Comparison of ENCODE assay signal across 1 cellular context in the genomic region with DNA sequence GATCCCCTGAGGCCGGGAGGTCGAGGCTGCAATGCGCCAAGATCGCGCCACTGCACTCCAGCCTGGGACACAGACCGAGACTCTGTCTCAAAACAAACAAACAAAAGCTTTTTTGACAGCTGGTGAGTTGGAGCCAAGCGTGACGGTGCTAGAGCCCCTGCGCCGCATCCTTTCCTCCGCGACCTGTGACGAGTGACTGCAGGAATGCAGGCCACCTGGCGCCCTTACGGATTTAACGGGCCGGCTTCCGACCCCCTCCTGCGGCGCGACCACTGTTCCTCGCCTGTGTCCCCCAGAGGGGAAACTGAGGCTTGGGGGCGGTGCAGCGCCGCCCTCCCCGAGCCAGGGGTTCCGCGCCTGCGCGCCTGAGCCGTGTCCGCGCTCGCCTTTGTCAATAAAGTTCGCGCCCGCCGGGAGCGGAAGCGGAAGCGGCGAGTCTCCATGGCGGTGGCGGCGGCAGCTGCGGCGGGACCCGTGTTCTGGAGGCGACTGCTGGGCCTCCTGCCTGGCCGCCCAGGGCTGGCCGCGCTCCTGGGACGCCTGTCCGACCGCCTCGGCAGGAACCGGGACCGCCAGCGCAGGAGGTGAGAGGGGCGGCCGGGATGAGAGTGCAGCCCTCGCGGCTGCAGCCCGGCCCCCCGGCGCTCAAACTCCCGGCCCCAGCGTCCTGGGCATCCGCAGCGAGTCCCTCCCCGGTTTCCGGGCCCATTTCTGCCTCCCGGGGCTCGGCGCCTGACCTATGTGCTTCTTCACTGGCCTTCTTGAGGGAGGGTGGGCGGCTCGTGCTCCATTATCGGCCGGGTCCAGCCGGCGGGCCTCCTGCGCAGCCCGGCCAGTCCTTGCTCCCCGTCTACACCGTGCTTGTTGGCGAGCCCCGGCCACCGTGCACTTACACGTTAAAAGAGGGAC.
TF ChIP-seq lines count a peak whose summit lies in the region.

A gene with protein sequence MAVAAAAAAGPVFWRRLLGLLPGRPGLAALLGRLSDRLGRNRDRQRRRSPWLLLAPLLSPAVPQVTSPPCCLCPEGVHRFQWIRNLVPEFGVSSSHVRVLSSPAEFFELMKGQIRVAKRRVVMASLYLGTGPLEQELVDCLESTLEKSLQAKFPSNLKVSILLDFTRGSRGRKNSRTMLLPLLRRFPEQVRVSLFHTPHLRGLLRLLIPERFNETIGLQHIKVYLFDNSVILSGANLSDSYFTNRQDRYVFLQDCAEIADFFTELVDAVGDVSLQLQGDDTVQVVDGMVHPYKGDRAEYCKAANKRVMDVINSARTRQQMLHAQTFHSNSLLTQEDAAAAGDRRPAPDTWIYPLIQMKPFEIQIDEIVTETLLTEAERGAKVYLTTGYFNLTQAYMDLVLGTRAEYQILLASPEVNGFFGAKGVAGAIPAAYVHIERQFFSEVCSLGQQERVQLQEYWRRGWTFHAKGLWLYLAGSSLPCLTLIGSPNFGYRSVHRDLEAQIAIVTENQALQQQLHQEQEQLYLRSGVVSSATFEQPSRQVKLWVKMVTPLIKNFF (plus strand): TSS at position 425 of the 909 bp plus-strand sequence. CDS start 17 bp downstream, at position 442.

TF ChIP-seq in K562, 482 proteins besides CTCF, POLR2A, EP300 and RAD21 (continued from another document and continues in another):
- TF ChIP-seq SNRNP70 (optimal IDR thresholded peaks at IDR 0.05; ENCODE audit: low read depth, low read length) (no peak), E2F3 (CRISPR knock-in tag; IDR thresholded peaks at IDR 0.05) (0 out of 2 replicates have a peak, but pooled peaks have one; percentile 24), FIP1L1 (IDR thresholded peaks at IDR 0.05; ENCODE audit: low read depth, low read length, poor library complexity, severe bottlenecking) (peak; percentile 91), SMC3 (conservative IDR thresholded peaks at IDR 0.05; ENCODE audit: insufficient read depth, low read depth, low read length) (no peak), SETDB1 (IDR thresholded peaks at IDR 0.05; ENCODE audit: low read length) (no peak), CREB1 (IDR thresholded peaks at IDR 0.05) (peak; percentile 41; the same call in 1 of the 2 replicates), CREB1 (CRISPR knock-in tag; IDR thresholded peaks at IDR 0.05) (peak; percentile 80), ZNF217 (CRISPR knock-in tag; IDR thresholded peaks at IDR 0.05) (no peak), SAFB (IDR thresholded peaks at IDR 0.05; ENCODE audit: borderline replicate concordance, low read depth, low read length) (no peak), ZNF174 (CRISPR knock-in tag; IDR thresholded peaks at IDR 0.05) (no peak), C11orf30 (IDR thresholded peaks at IDR 0.05; ENCODE audit: low read depth) (peak; percentile 96), ZNF121 (CRISPR knock-in tag; conservative IDR thresholded peaks at IDR 0.05) (no peak), HNRNPK (IDR thresholded peaks at IDR 0.05; ENCODE audit: low read depth, low read length, poor library complexity, severe bottlenecking) (no peak), TAF7 (tag; IDR thresholded peaks at IDR 0.05) (no peak), TGIF2 (CRISPR knock-in tag; IDR thresholded peaks at IDR 0.05) (peak; percentile 51; the same call in 1 of the 2 replicates), GABPB1 (CRISPR knock-in tag; IDR thresholded peaks at IDR 0.05) (peak; percentile 97), MYBL2 (IDR thresholded peaks at IDR 0.05; ENCODE audit: low read depth) (no peak), MYBL2 (CRISPR knock-in tag; IDR thresholded peaks at IDR 0.05; ENCODE audit: borderline replicate concordance) (no peak), ZNF232 (CRISPR knock-in tag; IDR thresholded peaks at IDR 0.05) (peak; percentile 45; the same call in 1 of the 2 replicates), XRCC5 (IDR thresholded peaks at IDR 0.05; ENCODE audit: low read depth, low read length) (0 out of 2 replicates have a peak, but pooled peaks have one; percentile 30), SRF (CRISPR knock-in tag; IDR thresholded peaks at IDR 0.05) (0 out of 4 replicates have a peak, but pooled peaks of 1 of the 2 experiments have one; percentile 17), STAT5A (IDR thresholded peaks at IDR 0.05; ENCODE audit: borderline replicate concordance, low read length) (no peak), PHTF2 (CRISPR knock-in tag; IDR thresholded peaks at IDR 0.05) (no peak), ZEB2 (IDR thresholded peaks at IDR 0.05) (no peak), SIN3A (IDR thresholded peaks at IDR 0.05; ENCODE audit: borderline replicate concordance in 2 of 2, control insufficient read depth in 1 of 2, low read depth in 2 of 2, low read length in 2 of 2) (peak; percentile 97; a peak in 3 of 4 replicates), NR2C2 (CRISPR knock-in tag; IDR thresholded peaks at IDR 0.05) (no peak), NR2C2 (tag; IDR thresholded peaks at IDR 0.05) (peak; percentile 42; the same call in 1 of the 2 replicates), GATAD2B (IDR thresholded peaks at IDR 0.05; ENCODE audit: borderline replicate concordance) (peak; percentile 65; the same call in 1 of the 2 replicates), KLF1 (tag; IDR thresholded peaks at IDR 0.05) (peak; percentile 68; the same call in 1 of the 2 replicates), ZNF384 (IDR thresholded peaks at IDR 0.05; ENCODE audit: low read depth, low read length) (peak; percentile 86), ARID1B (IDR thresholded peaks at IDR 0.05) (no peak), U2AF1 (optimal IDR thresholded peaks at IDR 0.05; ENCODE audit: low read depth, low read length) (no peak), ZNF143 (CRISPR knock-in tag; IDR thresholded peaks at IDR 0.05) (peak; percentile 15; the same call in 1 of the 2 replicates), NEUROD1 (IDR thresholded peaks at IDR 0.05; ENCODE audit: borderline replicate concordance, low read depth, low read length, partially characterized antibody) (no peak), ZNF212 (CRISPR knock-in tag; IDR thresholded peaks at IDR 0.05) (no peak), ZNF445 (CRISPR knock-in tag; IDR thresholded peaks at IDR 0.05; ENCODE audit: low read depth) (no peak), ZNF175 (CRISPR knock-in tag; IDR thresholded peaks at IDR 0.05; ENCODE audit: low read depth) (no peak; the same call in 1 of the 2 replicates), MYNN (IDR thresholded peaks at IDR 0.05) (no peak), MYNN (CRISPR knock-in tag; IDR thresholded peaks at IDR 0.05) (no peak)
- TF ChIP-seq, protein P1, sequence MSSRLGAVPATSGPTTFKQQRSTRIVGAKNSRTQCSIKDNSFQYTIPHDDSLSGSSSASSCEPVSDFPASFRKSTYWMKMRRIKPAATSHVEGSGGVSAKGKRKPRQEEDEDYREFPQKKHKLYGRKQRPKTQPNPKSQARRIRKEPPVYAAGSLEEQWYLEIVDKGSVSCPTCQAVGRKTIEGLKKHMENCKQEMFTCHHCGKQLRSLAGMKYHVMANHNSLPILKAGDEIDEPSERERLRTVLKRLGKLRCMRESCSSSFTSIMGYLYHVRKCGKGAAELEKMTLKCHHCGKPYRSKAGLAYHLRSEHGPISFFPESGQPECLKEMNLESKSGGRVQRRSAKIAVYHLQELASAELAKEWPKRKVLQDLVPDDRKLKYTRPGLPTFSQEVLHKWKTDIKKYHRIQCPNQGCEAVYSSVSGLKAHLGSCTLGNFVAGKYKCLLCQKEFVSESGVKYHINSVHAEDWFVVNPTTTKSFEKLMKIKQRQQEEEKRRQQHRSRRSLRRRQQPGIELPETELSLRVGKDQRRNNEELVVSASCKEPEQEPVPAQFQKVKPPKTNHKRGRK (tag; IDR thresholded peaks at IDR 0.05): no peak
- TF ChIP-seq, protein P2, sequence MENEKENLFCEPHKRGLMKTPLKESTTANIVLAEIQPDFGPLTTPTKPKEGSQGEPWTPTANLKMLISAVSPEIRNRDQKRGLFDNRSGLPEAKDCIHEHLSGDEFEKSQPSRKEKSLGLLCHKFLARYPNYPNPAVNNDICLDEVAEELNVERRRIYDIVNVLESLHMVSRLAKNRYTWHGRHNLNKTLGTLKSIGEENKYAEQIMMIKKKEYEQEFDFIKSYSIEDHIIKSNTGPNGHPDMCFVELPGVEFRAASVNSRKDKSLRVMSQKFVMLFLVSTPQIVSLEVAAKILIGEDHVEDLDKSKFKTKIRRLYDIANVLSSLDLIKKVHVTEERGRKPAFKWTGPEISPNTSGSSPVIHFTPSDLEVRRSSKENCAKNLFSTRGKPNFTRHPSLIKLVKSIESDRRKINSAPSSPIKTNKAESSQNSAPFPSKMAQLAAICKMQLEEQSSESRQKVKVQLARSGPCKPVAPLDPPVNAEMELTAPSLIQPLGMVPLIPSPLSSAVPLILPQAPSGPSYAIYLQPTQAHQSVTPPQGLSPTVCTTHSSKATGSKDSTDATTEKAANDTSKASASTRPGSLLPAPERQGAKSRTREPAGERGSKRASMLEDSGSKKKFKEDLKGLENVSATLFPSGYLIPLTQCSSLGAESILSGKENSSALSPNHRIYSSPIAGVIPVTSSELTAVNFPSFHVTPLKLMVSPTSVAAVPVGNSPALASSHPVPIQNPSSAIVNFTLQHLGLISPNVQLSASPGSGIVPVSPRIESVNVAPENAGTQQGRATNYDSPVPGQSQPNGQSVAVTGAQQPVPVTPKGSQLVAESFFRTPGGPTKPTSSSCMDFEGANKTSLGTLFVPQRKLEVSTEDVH (IDR thresholded peaks at IDR 0.05; ENCODE audit: low read depth, partially characterized antibody): peak; percentile 97
- TF ChIP-seq, protein P3, sequence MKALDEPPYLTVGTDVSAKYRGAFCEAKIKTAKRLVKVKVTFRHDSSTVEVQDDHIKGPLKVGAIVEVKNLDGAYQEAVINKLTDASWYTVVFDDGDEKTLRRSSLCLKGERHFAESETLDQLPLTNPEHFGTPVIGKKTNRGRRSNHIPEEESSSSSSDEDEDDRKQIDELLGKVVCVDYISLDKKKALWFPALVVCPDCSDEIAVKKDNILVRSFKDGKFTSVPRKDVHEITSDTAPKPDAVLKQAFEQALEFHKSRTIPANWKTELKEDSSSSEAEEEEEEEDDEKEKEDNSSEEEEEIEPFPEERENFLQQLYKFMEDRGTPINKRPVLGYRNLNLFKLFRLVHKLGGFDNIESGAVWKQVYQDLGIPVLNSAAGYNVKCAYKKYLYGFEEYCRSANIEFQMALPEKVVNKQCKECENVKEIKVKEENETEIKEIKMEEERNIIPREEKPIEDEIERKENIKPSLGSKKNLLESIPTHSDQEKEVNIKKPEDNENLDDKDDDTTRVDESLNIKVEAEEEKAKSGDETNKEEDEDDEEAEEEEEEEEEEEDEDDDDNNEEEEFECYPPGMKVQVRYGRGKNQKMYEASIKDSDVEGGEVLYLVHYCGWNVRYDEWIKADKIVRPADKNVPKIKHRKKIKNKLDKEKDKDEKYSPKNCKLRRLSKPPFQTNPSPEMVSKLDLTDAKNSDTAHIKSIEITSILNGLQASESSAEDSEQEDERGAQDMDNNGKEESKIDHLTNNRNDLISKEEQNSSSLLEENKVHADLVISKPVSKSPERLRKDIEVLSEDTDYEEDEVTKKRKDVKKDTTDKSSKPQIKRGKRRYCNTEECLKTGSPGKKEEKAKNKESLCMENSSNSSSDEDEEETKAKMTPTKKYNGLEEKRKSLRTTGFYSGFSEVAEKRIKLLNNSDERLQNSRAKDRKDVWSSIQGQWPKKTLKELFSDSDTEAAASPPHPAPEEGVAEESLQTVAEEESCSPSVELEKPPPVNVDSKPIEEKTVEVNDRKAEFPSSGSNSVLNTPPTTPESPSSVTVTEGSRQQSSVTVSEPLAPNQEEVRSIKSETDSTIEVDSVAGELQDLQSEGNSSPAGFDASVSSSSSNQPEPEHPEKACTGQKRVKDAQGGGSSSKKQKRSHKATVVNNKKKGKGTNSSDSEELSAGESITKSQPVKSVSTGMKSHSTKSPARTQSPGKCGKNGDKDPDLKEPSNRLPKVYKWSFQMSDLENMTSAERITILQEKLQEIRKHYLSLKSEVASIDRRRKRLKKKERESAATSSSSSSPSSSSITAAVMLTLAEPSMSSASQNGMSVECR (CRISPR knock-in tag; IDR thresholded peaks at IDR 0.05): peak; percentile 98
- TF ChIP-seq, protein P4, sequence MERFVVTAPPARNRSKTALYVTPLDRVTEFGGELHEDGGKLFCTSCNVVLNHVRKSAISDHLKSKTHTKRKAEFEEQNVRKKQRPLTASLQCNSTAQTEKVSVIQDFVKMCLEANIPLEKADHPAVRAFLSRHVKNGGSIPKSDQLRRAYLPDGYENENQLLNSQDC (CRISPR knock-in tag; IDR thresholded peaks at IDR 0.05): peak; percentile 95; the same call in 1 of the 2 replicates
- TF ChIP-seq, protein P5, sequence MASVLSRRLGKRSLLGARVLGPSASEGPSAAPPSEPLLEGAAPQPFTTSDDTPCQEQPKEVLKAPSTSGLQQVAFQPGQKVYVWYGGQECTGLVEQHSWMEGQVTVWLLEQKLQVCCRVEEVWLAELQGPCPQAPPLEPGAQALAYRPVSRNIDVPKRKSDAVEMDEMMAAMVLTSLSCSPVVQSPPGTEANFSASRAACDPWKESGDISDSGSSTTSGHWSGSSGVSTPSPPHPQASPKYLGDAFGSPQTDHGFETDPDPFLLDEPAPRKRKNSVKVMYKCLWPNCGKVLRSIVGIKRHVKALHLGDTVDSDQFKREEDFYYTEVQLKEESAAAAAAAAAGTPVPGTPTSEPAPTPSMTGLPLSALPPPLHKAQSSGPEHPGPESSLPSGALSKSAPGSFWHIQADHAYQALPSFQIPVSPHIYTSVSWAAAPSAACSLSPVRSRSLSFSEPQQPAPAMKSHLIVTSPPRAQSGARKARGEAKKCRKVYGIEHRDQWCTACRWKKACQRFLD (CRISPR knock-in tag; IDR thresholded peaks at IDR 0.05): peak; percentile 83
- TF ChIP-seq, protein P6, sequence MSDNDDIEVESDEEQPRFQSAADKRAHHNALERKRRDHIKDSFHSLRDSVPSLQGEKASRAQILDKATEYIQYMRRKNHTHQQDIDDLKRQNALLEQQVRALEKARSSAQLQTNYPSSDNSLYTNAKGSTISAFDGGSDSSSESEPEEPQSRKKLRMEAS (CRISPR knock-in tag; IDR thresholded peaks at IDR 0.05): peak; percentile 80
- TF ChIP-seq, protein P7, sequence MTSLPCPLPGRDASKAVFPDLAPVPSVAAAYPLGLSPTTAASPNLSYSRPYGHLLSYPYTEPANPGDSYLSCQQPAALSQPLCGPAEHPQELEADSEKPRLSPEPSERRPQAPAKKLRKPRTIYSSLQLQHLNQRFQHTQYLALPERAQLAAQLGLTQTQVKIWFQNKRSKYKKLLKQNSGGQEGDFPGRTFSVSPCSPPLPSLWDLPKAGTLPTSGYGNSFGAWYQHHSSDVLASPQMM (CRISPR knock-in tag; IDR thresholded peaks at IDR 0.05): no peak
- TF ChIP-seq, protein P8, sequence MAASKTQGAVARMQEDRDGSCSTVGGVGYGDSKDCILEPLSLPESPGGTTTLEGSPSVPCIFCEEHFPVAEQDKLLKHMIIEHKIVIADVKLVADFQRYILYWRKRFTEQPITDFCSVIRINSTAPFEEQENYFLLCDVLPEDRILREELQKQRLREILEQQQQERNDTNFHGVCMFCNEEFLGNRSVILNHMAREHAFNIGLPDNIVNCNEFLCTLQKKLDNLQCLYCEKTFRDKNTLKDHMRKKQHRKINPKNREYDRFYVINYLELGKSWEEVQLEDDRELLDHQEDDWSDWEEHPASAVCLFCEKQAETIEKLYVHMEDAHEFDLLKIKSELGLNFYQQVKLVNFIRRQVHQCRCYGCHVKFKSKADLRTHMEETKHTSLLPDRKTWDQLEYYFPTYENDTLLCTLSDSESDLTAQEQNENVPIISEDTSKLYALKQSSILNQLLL (CRISPR knock-in tag; IDR thresholded peaks at IDR 0.05; ENCODE audit: borderline replicate concordance): no peak
